In the genomic region with DNA sequence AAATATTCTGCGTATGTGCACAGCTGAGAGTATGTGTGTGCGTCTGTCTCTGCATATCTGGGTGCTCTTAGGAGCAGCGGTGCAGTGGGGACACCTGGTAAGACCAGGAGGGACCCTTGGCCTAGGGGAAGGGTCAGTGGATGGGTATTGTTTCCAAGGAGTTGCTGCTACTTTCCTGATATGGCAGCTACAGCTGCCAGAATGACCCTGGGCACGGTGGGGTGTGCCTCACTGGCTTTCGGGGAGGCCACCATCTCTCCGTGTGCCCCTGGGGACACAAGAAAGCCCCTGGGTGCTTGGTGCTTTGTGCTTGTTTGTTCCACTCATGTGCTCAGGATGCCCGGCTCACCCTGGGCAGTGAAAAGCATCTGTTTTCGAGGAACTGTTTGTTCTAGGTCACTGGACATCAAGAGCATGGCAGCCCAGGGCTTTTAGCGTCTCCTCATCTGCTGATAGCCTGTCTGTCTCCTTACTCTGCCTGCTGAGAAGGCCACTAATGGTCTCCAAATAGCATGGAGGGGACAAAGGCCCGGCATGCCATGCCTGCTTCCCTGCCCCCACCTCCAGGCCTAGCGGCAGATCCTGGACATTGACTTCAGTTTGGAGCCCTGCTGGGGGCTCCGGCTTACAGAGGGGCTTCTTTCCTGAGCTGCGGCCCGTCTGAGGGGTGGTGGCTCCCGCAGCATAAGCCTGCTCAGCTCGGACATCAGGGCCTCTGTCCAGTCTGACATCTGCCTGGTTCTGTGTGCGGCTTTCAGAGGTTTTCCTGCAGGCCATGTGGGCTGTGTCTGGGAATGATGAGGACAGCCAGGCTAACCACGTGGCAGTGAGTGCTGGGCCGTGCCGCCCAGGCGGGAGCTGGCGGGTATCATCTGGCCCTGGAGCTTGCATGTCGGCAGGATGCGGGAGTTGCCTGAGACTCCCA, we compare ENCODE assay signal across 10 cellular contexts. TPM values are rescaled to one million over a fixed set of nuclear protein-coding genes. Genes with fewer than 3 reads are reported as not detected.
DNase-seq lines count a peak whose midpoint lies in the region; ATAC-seq lines count a peak whose summit lies in the region.
"Had no signal": no experiment of that assay in that cellular context is flagged by ENCODE, and none has a peak within 500 bp of the region (broad histone marks: within the 10 kb centered on the region; RNA-seq: fewer than 3 reads in every experiment).

No MANE protein-coding gene starts in this region.

- no peaks in the 10 kb centered on the region for H3K27me3 ChIP-seq in iPS-18a (ENCODE audit: control insufficient read depth, insufficient read depth, low read length)

- DNase-seq in ELF-1 (ENCODE audit: low read depth, low spot score), result peak; percentile 58
- DNase-seq in caudate nucleus (lab: John Stamatoyannopoulos, UW), result peak in 59 of 61 donors; percentile 19 to 85 (median 60)
- DNase-seq in sciatic nerve (ENCODE audit: low spot score), result no peak
- DNase-seq in GM19240 (ENCODE audit: insufficient read length, low spot score), result no peak
- no peak for DNase-seq in OCI-M1 (lab: John Stamatoyannopoulos, UW)
- no peak for DNase-seq in activated CD4-positive, alpha-beta T cell treated with anti-CD3 and anti-CD28 coated beads, Interleukin-2, amount 50 U/mL, for 1 hour
- DNase-seq: activated CD4-positive, alpha-beta T cell treated with anti-CD3 and anti-CD28 coated beads for 1 hour; NCI-H748 treated with DMSO at 0.1 percent for 48 hours had no signal

- peaks cover 7% of the 10 kb centered on the region for H3K4me1 ChIP-seq in iPS-18a (ENCODE audit: control insufficient read depth, low read depth, low read length)

- H3K27ac ChIP-seq in caudate nucleus (ENCODE audit: low read depth, low read length) (peak overlapping the region; percentile 16), iPS-18a (ENCODE audit: low read length) (no peak overlapping the region)

- H3K4me3 ChIP-seq in iPS-18a (ENCODE audit: low read length), result no peak overlapping the region

- H3K9me3 ChIP-seq in iPS-18a (ENCODE audit: control insufficient read depth, low read depth, low read length), result no peaks in the 10 kb centered on the region

- peaks cover 25% of the 10 kb centered on the region for H3K36me3 ChIP-seq in iPS-18a (ENCODE audit: control insufficient read depth, low read depth, low read length)

- peak; percentile 74 for ATAC-seq in sciatic nerve
- ATAC-seq in GM19455 (IDR thresholded peaks at IDR 0.05; ENCODE audit: unreplicated experiment), result no peak

- intact Hi-C loops in sciatic nerve (cut with DNase I), result no loop called here

- H3K9ac ChIP-seq in iPS-18a (ENCODE audit: low read length), result peak overlapping the region; percentile 3

RNA-seq across cellular contexts. Expression of gene PFKFB3, which starts 8.9 kb away (rescaled TPM):
- 87.7 TPM for total RNA-seq in sciatic nerve

Comparison
In these comparisons a context has a peak if more than half of its experiments do, and no peak if none do; other contexts are left out.
1. DNase-seq: peak in ELF-1 (single experiment) and caudate nucleus (59 of 61); none in sciatic nerve (single experiment), GM19240 (single experiment), OCI-M1 (single experiment) and activated CD4-positive, alpha-beta T cell treated with anti-CD3 and anti-CD28 coated beads, Interleukin-2, amount 50 U/mL, for 1 hour (single experiment).